Comparison of ENCODE assay signal across 16 cellular contexts in the genomic region with DNA sequence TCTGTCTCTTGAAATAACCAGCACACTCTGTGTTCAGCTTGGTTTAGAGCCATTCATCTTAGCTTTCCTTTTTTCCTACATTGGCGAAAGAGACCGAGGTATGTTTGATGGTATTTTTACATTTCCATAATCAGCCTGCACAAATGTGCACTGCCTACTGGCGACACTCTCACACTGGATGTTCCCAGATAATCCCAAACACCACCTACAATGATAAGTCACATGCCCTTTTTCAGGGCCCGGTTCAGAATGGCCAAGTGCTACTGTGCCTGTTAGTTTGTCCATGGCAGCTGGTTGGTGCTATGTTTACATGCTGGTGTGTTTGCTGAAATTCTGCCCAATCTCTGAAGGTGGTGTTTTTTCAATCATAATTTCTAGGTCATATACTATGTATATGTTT.
A peak's percentile ranks its signal among the peaks of the same experiment; 100 is the strongest.
DNase-seq lines count a peak whose midpoint lies in the region; ATAC-seq and TF ChIP-seq lines count a peak whose summit lies in the region.
"Had no signal": no experiment of that assay in that cellular context is flagged by ENCODE, and none has a peak within 500 bp of the region (broad histone marks: within the 10 kb centered on the region; RNA-seq: fewer than 3 reads in every experiment).

No MANE protein-coding gene starts in this region.

- no peak overlapping the region for H2BK120ac ChIP-seq in trophoblast cell (ENCODE audit: insufficient read depth, low read length, poor library complexity)

- no peak for TF ChIP-seq POLR2A in heart left ventricle (IDR thresholded peaks at IDR 0.05)

- DNase-seq in heart left ventricle (no peak), Right ventricle myocardium inferior (ENCODE audit: missing footprints) (no peak), left ventricle myocardium superior (no peak), right cardiac atrium (peak in 1 of 3 donors; percentile 2), trophoblast cell (no peak)
- DNase-seq: C1 segment of cervical spinal cord; Calu3; CD4-positive, alpha-beta memory T cell; COR-L47; DMS53; DMS79 treated with DMSO at 0.1 percent for 48 hours; GF-D8; GOT3; HFFc6 had no signal

- no peaks in the 10 kb centered on the region for H3K79me1 ChIP-seq in trophoblast cell (ENCODE audit: low read length)

- peak overlapping the region; percentile 29 for H3K9ac ChIP-seq in trophoblast cell (ENCODE audit: low read length)

- no peaks in the 10 kb centered on the region for H3K79me2 ChIP-seq in trophoblast cell (ENCODE audit: control insufficient read depth, insufficient read depth, low read length, poor library complexity)

- no peak overlapping the region for H3K18ac ChIP-seq in trophoblast cell (ENCODE audit: low read length)

- no peak overlapping the region for H3K14ac ChIP-seq in trophoblast cell (ENCODE audit: low read length)

- TF ChIP-seq CTCF in heart left ventricle (IDR thresholded peaks at IDR 0.05): no peak

- H4K91ac ChIP-seq in trophoblast cell (ENCODE audit: low read depth, low read length): no peak overlapping the region

- H2AFZ ChIP-seq in trophoblast cell (ENCODE audit: insufficient read depth, low read length, poor library complexity): no peak overlapping the region

- no peak overlapping the region for H2BK12ac ChIP-seq in trophoblast cell (ENCODE audit: low read length)

- H3K27ac ChIP-seq in heart left ventricle (peak overlapping the region in 2 of 12 donors; percentile 8 to 13), right cardiac atrium (ENCODE audit: low read length) (no peak overlapping the region), trophoblast cell (ENCODE audit: low read depth, low read length) (no peak overlapping the region)

- no peaks in the 10 kb centered on the region for H3K27me3 ChIP-seq in heart left ventricle
- H3K27me3 ChIP-seq in right cardiac atrium (ENCODE audit: control insufficient read depth, insufficient read depth): no peaks in the 10 kb centered on the region
- H3K27me3 ChIP-seq in trophoblast cell (ENCODE audit: insufficient read depth, low read length): no peaks in the 10 kb centered on the region

- H2AK5ac ChIP-seq in trophoblast cell (ENCODE audit: low read length): no peak overlapping the region

- H3K36me3 ChIP-seq in heart left ventricle: no peaks in the 10 kb centered on the region
- H3K36me3 ChIP-seq in trophoblast cell (ENCODE audit: control insufficient read depth in 1 of 2, insufficient read depth in 2 of 2, low read length in 2 of 2): no peaks in the 10 kb centered on the region
- H3K36me3 ChIP-seq: HAP-1 had no signal

- H4K8ac ChIP-seq in trophoblast cell (ENCODE audit: low read depth, low read length): no peak overlapping the region

- no peak overlapping the region for H3K4ac ChIP-seq in trophoblast cell (ENCODE audit: low read depth, low read length)

- H3K4me1 ChIP-seq in heart left ventricle: no peaks in the 10 kb centered on the region
- H3K4me1 ChIP-seq in right cardiac atrium (ENCODE audit: control insufficient read depth, insufficient read depth, low read length): no peaks in the 10 kb centered on the region
- H3K4me1 ChIP-seq in trophoblast cell (ENCODE audit: control insufficient read depth in 1 of 2, insufficient read depth in 2 of 2, low read length in 2 of 2): no peaks in the 10 kb centered on the region
- H3K4me1 ChIP-seq: HAP-1 had no signal

- no peak overlapping the region for H2BK5ac ChIP-seq in trophoblast cell (ENCODE audit: low read depth, low read length, poor library complexity)

- H3K4me3 ChIP-seq in heart left ventricle (no peak overlapping the region), right cardiac atrium (ENCODE audit: low read length) (no peak overlapping the region), trophoblast cell (ENCODE audit: low read depth, low read length) (no peak overlapping the region)
- H3K4me3 ChIP-seq: HAP-1 had no signal

- H3K4me2 ChIP-seq in trophoblast cell (ENCODE audit: low read length): no peak overlapping the region

- H3K23ac ChIP-seq in trophoblast cell (ENCODE audit: low read length): no peak overlapping the region

- whole genome bisulfite sequencing in heart left ventricle, 4 donors: 55 to 70% (median 64%) methylated on average over 4 of the region's 4 CpGs
- WGBS in right cardiac atrium: 64% methylated on average over 4 of the region's 4 CpGs
- no CpG with 5 or more reads among the region's 4 CpGs for whole genome bisulfite sequencing in trophoblast cell (ENCODE audit: extremely low coverage, insufficient coverage, insufficient read length)

- intact Hi-C loops in heart left ventricle (cut with DNase I) (no loop called here), Right ventricle myocardium inferior (cut with DNase I) (no loop called here), left ventricle myocardium superior (cut with micrococcal nuclease) (no loop called here), right cardiac atrium (cut with DNase I) (no loop called here)

- ATAC-seq in heart left ventricle: peak; percentile 58 to 85 (median 61)
- no peak for ATAC-seq in Right ventricle myocardium inferior
- ATAC-seq in left ventricle myocardium superior: peak; percentile 75
- ATAC-seq in right cardiac atrium: peak; percentile 28 to 61
- no peak for ATAC-seq in GM18520 (IDR thresholded peaks at IDR 0.05; ENCODE audit: unreplicated experiment)

- no peak overlapping the region for H4K12ac ChIP-seq in trophoblast cell (ENCODE audit: low read depth, low read length)

- H3K9me3 ChIP-seq in heart left ventricle (peaks cover 0 to 4% (median 0%) of the 10 kb centered on the region in 12 donors), right cardiac atrium (ENCODE audit: control insufficient read depth, low read length) (no peaks in the 10 kb centered on the region), trophoblast cell (ENCODE audit: insufficient read depth, low read depth, low read length) (no peaks in the 10 kb centered on the region)
- H3K9me3 ChIP-seq: HAP-1 had no signal

Comparison
In these comparisons a context has a peak if more than half of its experiments do, and no peak if none do; other contexts are left out.
1. ATAC-seq: peak in heart left ventricle (4 of 4), left ventricle myocardium superior (single experiment) and right cardiac atrium (2 of 2); none in Right ventricle myocardium inferior (single experiment) and GM18520 (single experiment).